1 cellular context compared by ENCODE assay signal in the genomic region with DNA sequence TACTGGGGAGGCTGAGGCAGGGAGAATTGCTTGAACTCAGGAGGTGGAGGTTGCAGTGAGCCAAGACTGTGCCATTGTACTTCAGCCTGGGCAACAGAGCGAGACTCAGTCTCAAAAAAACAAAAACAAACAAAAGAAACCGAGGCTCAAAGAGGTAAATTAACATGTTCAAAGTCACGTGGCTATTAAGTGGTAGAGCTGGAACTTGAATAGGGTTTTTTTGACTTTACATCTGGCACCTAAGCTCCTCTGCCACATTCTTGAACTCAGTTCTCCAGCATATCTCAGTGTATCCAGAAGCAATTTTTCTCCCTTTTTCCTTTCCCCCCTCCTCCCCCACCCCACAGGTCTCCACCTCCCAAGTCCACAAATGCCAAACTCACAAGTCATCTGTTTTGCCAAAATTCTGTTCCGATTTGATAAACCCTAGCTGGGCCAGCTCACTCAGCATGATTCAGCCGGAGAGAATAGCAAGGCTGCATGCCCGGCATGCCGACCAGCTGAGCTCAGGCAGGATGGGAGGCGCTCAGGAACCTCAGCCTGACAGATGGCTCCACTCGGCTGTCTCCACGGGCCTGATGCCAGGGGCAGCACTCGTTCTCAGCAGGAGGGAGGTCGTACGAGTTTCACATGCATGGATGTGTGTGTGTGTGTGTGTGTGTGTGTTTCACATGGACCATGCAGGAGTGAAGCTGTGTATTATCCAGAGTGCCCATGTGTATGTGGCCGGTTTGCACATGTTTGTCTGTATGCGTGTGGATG.
A peak's percentile ranks its signal among the peaks of the same experiment; 100 is the strongest.
TF ChIP-seq lines count a peak whose summit lies in the region.

No MANE protein-coding gene starts in this region.

TF ChIP-seq in HepG2, 621 proteins besides CTCF, POLR2A, EP300 and RAD21 (continued from another document):
- peak; percentile 19 for TF ChIP-seq HNRNPK (IDR thresholded peaks at IDR 0.05; ENCODE audit: low read depth, low read length, poor library complexity, severe bottlenecking)
- TF ChIP-seq THAP7 (CRISPR knock-in tag; IDR thresholded peaks at IDR 0.05): no peak
- no peak for TF ChIP-seq KMT2B (CRISPR knock-in tag; IDR thresholded peaks at IDR 0.05)
- TF ChIP-seq DMAP1 (CRISPR knock-in tag; IDR thresholded peaks at IDR 0.05): no peak
- TF ChIP-seq SALL1 (CRISPR knock-in tag; IDR thresholded peaks at IDR 0.05): 0 out of 2 replicates have a peak, but pooled peaks have one; percentile 17
- peak; percentile 61; the same call in 1 of the 2 replicates for TF ChIP-seq TFAP4 (IDR thresholded peaks at IDR 0.05; ENCODE audit: borderline replicate concordance, low read depth)
- TF ChIP-seq ATF3 (CRISPR knock-in tag; IDR thresholded peaks at IDR 0.05): peak; percentile 57; the same call in 1 of the 2 replicates
